ENCODE assay signal across 8 cellular contexts in genomic region chr3:155745795-155746550, GRCh38. TPM values are rescaled to one million over a fixed set of nuclear protein-coding genes. Genes with fewer than 3 reads are reported as not detected.
DNase-seq lines count a peak whose midpoint lies in the region; ATAC-seq and TF ChIP-seq lines count a peak whose summit lies in the region.

No MANE protein-coding gene starts in this region.

- POLR2A ChIA-PET in activated CD4-positive, alpha-beta T cell treated with anti-CD3 and anti-CD28 coated beads for 36 hours (lab: Charles Lee), result no interaction called here
- POLR2A ChIA-PET in activated CD4-positive, alpha-beta T cell treated with anti-CD3 and anti-CD28 coated beads, Interleukin-2, amount 10 ng/mL, durations not matched to agents 7 days and 5 days (lab: Charles Lee), result no interaction called here

- TF ChIP-seq EP300 in neural cell (conservative IDR thresholded peaks at IDR 0.05; ENCODE audit: poor library complexity, severe bottlenecking), result no peak

- H3K36me3 ChIP-seq in NT2/D1 (ENCODE audit: insufficient read depth, insufficient read length, low read length) (no peaks in the 10 kb centered on the region), neural cell (ENCODE audit: insufficient read depth, low read length) (no peaks in the 10 kb centered on the region)

- H3K27me3 Mint-ChIP-seq in activated CD4-positive, alpha-beta T cell treated with anti-CD3 and anti-CD28 coated beads for 36 hours, result peaks cover 34% of the 10 kb centered on the region
- H3K27me3 Mint-ChIP-seq in activated CD4-positive, alpha-beta T cell treated with anti-CD3 and anti-CD28 coated beads, Interleukin-2, amount 10 ng/mL, durations not matched to agents 7 days and 5 days, result peaks cover 61% of the 10 kb centered on the region

- CTCF ChIA-PET in activated CD4-positive, alpha-beta T cell treated with anti-CD3 and anti-CD28 coated beads for 36 hours (lab: Charles Lee), result interaction anchor here (3.1 kb wide), 1 partner anchor 60 kb away, joined by 19 read pairs; the partner anchor contains the start of gene C3orf33
- CTCF ChIA-PET in activated CD4-positive, alpha-beta T cell treated with anti-CD3 and anti-CD28 coated beads, Interleukin-2, amount 10 ng/mL, durations not matched to agents 7 days and 5 days (lab: Charles Lee), result no interaction called here

- peak overlapping the region; percentile 25 for H3K4me3 ChIP-seq in NT2/D1 (ENCODE audit: insufficient read length, low read depth)
- H3K4me3 ChIP-seq in neural cell (ENCODE audit: low read length), result peak overlapping the region; percentile 51

- H3K27ac Mint-ChIP-seq in activated CD4-positive, alpha-beta T cell treated with anti-CD3 and anti-CD28 coated beads for 36 hours, result no peak overlapping the region
- H3K27ac Mint-ChIP-seq in activated CD4-positive, alpha-beta T cell treated with anti-CD3 and anti-CD28 coated beads, Interleukin-2, amount 10 ng/mL, durations not matched to agents 7 days and 5 days, result no peak overlapping the region

- peak overlapping the region; percentile 30 for H3K27ac ChIP-seq in neural cell (ENCODE audit: low read length)

- peaks cover 33% of the 10 kb centered on the region for H3K79me2 ChIP-seq in neural cell (replicated peaks; ENCODE audit: insufficient read depth, low read length)

- H3K4me2 ChIP-seq in neural cell (ENCODE audit: low read length), result peak overlapping the region; percentile 57

- TF ChIP-seq CTCF in neural cell (IDR thresholded peaks at IDR 0.05; ENCODE audit: poor library complexity, severe bottlenecking), result no peak

- H3K9me3 ChIP-seq in NT2/D1 (ENCODE audit: insufficient read depth, low read length), result no peaks in the 10 kb centered on the region
- H3K9me3 ChIP-seq in neural cell (ENCODE audit: low read length), result no peaks in the 10 kb centered on the region

- no peak overlapping the region for H3K4me3 Mint-ChIP-seq in activated CD4-positive, alpha-beta T cell treated with anti-CD3 and anti-CD28 coated beads for 36 hours
- H3K4me3 Mint-ChIP-seq in activated CD4-positive, alpha-beta T cell treated with anti-CD3 and anti-CD28 coated beads, Interleukin-2, amount 10 ng/mL, durations not matched to agents 7 days and 5 days, result no peak overlapping the region

- no peaks in the 10 kb centered on the region for H3K9me3 Mint-ChIP-seq in activated CD4-positive, alpha-beta T cell treated with anti-CD3 and anti-CD28 coated beads for 36 hours (ENCODE audit: low read depth)
- H3K9me3 Mint-ChIP-seq in activated CD4-positive, alpha-beta T cell treated with anti-CD3 and anti-CD28 coated beads, Interleukin-2, amount 10 ng/mL, durations not matched to agents 7 days and 5 days, result no peaks in the 10 kb centered on the region

- peaks cover 6% of the 10 kb centered on the region for H3F3A ChIP-seq in neural cell (ENCODE audit: insufficient read depth, low read length, poor library complexity, severe bottlenecking)

- peak overlapping the region; percentile 37 for H2AFZ ChIP-seq in neural cell (ENCODE audit: low read depth, low read length)

- no peaks in the 10 kb centered on the region for H4K20me1 ChIP-seq in neural cell (ENCODE audit: insufficient read depth)

- H3K4me1 ChIP-seq in NT2/D1 (ENCODE audit: insufficient read depth, insufficient read length), result peaks cover 4% of the 10 kb centered on the region

- no peaks in the 10 kb centered on the region for H3K36me3 Mint-ChIP-seq in activated CD4-positive, alpha-beta T cell treated with anti-CD3 and anti-CD28 coated beads for 36 hours (ENCODE audit: low read depth)
- H3K36me3 Mint-ChIP-seq in activated CD4-positive, alpha-beta T cell treated with anti-CD3 and anti-CD28 coated beads, Interleukin-2, amount 10 ng/mL, durations not matched to agents 7 days and 5 days (ENCODE audit: low read depth), result no peaks in the 10 kb centered on the region

- intact Hi-C loops in activated CD4-positive, alpha-beta T cell treated with anti-CD3 and anti-CD28 coated beads for 36 hours (cut with DNase I, micrococcal nuclease), result loop anchor here (2.0 to 10.0 kb wide), 3 partner anchors 61 to 109 kb away; partner anchors contain the start of genes SLC33A1 (in 2 of the 2) and C3orf33 (in 1 of the 2)

- no peaks in the 10 kb centered on the region for H3K9me2 ChIP-seq in neural cell (ENCODE audit: insufficient read depth, low read length)

- H3K9ac ChIP-seq in NT2/D1 (ENCODE audit: insufficient read length, low read depth) (peak overlapping the region; percentile 57), neural cell (ENCODE audit: low read length) (peak overlapping the region; percentile 21)

- peak; percentile 19 for DNase-seq in activated CD4-positive, alpha-beta T cell treated with anti-CD3 and anti-CD28 coated beads for 36 hours
- no peak for DNase-seq in activated CD4-positive, alpha-beta T cell treated with anti-CD3 and anti-CD28 coated beads, Interleukin-2, amount 10 ng/mL, durations not matched to agents 7 days and 5 days
- no peak for DNase-seq in NT2/D1 (ENCODE audit: low read depth, low spot score)
- no peak for DNase-seq in activated CD8-positive, alpha-beta memory T cell treated with anti-CD3 and anti-CD28 coated beads, Interleukin-2, amount 50 U/mL, for 48 hours
- no peak for DNase-seq in stimulated activated CD4-positive, alpha-beta T cell treated with anti-CD3 and anti-CD28 coated beads, Interleukin-12 subunit alpha, Interleukin-12 subunit beta, amount 100 ng/mL, for 4 hours

- no peak for ATAC-seq in activated CD4-positive, alpha-beta T cell treated with anti-CD3 and anti-CD28 coated beads for 36 hours
- ATAC-seq in esophagus mucosa (peak; percentile 45), GM18868 (IDR thresholded peaks at IDR 0.05; ENCODE audit: unreplicated experiment) (no peak)

- H3K4me1 Mint-ChIP-seq in activated CD4-positive, alpha-beta T cell treated with anti-CD3 and anti-CD28 coated beads for 36 hours, result peaks cover 13% of the 10 kb centered on the region
- H3K4me1 Mint-ChIP-seq in activated CD4-positive, alpha-beta T cell treated with anti-CD3 and anti-CD28 coated beads, Interleukin-2, amount 10 ng/mL, durations not matched to agents 7 days and 5 days, result peaks cover 19% of the 10 kb centered on the region

- TF ChIP-seq RAD21 in neural cell (conservative IDR thresholded peaks at IDR 0.05), result no peak

- no peaks in the 10 kb centered on the region for H3K27me3 ChIP-seq in NT2/D1 (ENCODE audit: insufficient read depth, insufficient read length)
- H3K27me3 ChIP-seq in neural cell (ENCODE audit: insufficient read depth, low read depth, low read length), result no peaks in the 10 kb centered on the region

TF ChIP-seq in neural cell, 6 proteins besides CTCF, POLR2A, EP300 and RAD21:
- TF ChIP-seq MXI1 (conservative IDR thresholded peaks at IDR 0.05; ENCODE audit: poor library complexity, severe bottlenecking) (no peak), SMC3 (conservative IDR thresholded peaks at IDR 0.05; ENCODE audit: poor library complexity) (no peak), POLR2AphosphoS5 (IDR thresholded peaks at IDR 0.05) (no peak), REST (IDR thresholded peaks at IDR 0.05; ENCODE audit: borderline replicate concordance) (no peak), EZH2 (IDR thresholded peaks at IDR 0.05; ENCODE audit: borderline replicate concordance, insufficient read depth, low read length, poor library complexity, severe bottlenecking) (no peak), TAF1 (IDR thresholded peaks at IDR 0.05; ENCODE audit: low read depth) (no peak)

RNA-seq across cellular contexts. Expression of gene PLCH1, which starts 1.1 kb away (rescaled TPM):
- total RNA-seq in activated CD4-positive, alpha-beta T cell treated with anti-CD3 and anti-CD28 coated beads for 36 hours, result under 1 TPM; 0.16 to 0.26 TPM
- under 1 TPM; 0.37 TPM for total RNA-seq in activated CD4-positive, alpha-beta T cell treated with anti-CD3 and anti-CD28 coated beads, Interleukin-2, amount 10 ng/mL, durations not matched to agents 7 days and 5 days
- 0.40 TPM for total RNA-seq in esophagus mucosa
- polyA plus RNA-seq in neural cell, result 12.1 and 13.5 TPM in 2 replicates
- 50.9 and 54.8 TPM in 2 replicates for polyA minus RNA-seq in neural cell
